8 cellular contexts compared by ENCODE assay signal in the genomic region with DNA sequence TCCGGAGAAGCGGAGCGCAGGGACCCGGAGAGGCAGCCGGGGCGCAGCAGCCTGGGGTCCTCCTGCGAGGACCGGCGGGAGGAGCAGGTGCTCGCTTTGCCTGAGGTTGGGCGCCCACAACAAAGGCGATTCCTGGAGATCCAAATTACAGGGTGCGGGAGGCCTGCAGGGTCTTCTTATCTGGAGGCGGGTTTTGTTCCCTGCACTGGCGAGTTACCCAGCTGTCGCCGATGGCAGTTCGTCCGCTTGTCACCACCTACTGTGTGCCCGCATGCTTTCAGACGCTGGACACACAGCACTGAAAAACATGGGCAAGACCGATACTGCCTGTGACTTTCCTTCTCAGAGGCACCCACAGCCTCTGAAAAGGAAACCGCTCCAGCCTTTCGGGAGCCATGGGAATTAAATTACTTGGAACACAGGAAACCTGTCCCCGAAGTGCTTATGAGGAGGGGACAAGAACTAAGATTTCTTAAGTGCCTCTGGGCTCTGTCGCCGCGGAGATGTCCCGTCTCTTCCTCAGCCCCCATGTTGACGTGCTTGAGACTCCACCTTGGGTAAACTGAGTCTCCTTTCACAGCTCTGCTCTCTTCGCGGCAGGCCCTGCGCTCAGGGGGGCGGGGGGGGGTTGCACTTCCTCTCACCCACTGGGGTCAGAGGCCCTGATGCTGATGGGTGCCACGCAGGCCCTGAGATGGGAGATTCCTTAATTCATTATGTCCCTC. TPM values are rescaled to one million over a fixed set of nuclear protein-coding genes. Genes with fewer than 3 reads are reported as not detected.
A peak's percentile ranks its signal among the peaks of the same experiment; 100 is the strongest.
DNase-seq lines count a peak whose midpoint lies in the region; ATAC-seq and TF ChIP-seq lines count a peak whose summit lies in the region.

No MANE protein-coding gene starts in this region.

- H3K4me3 Mint-ChIP-seq in GM23338: peak overlapping the region; percentile 80

- H3K27me3 Mint-ChIP-seq in GM23338 (ENCODE audit: insufficient read depth, low read depth, poor library complexity): peaks cover 40% of the 10 kb centered on the region

- H3K9me3 Mint-ChIP-seq in GM23338: peaks cover 3% of the 10 kb centered on the region; the same call in 1 of the 3 replicates

- TF ChIP-seq CTCF in GM23338 (conservative IDR thresholded peaks at IDR 0.05; ENCODE audit: low read depth in 2 of 2) (no peak), foreskin fibroblast (IDR thresholded peaks at IDR 0.05; ENCODE audit: low read depth, low read length) (no peak), psoas muscle (IDR thresholded peaks at IDR 0.05) (no peak)

- peaks cover 14% of the 10 kb centered on the region; the same call in 2 of the 3 replicates for H3K36me3 Mint-ChIP-seq in GM23338 (ENCODE audit: low read depth)

- peak overlapping the region; percentile 95 for H3K4me2 ChIP-seq in GM23338

- H3K36me3 ChIP-seq in GM23338 (ENCODE audit: insufficient read depth) (no peaks in the 10 kb centered on the region), SJSA1 (peaks cover 27% of the 10 kb centered on the region), psoas muscle (ENCODE audit: insufficient read depth in 1 of 2, low read depth in 1 of 2) (no peaks in the 10 kb centered on the region)

- ATAC-seq in GM23338: peak; percentile 3
- ATAC-seq in psoas muscle: peak in 3 of 4 donors; percentile 6 to 16 (median 7)
- no peak for ATAC-seq in HG03159 (IDR thresholded peaks at IDR 0.05; ENCODE audit: unreplicated experiment)
- no peak for ATAC-seq in GM21737 (IDR thresholded peaks at IDR 0.05; ENCODE audit: unreplicated experiment)

- peak overlapping the region; percentile 78 for H2AFZ ChIP-seq in GM23338

- peak overlapping the region; percentile 75 for H3K4me3 ChIP-seq in GM23338
- peak overlapping the region; percentile 98 for H3K4me3 ChIP-seq in SJSA1
- peak overlapping the region; percentile 91 to 93 for H3K4me3 ChIP-seq in foreskin fibroblast (ENCODE audit: low read depth in 1 of 2, low read length in 2 of 2)
- H3K4me3 ChIP-seq in psoas muscle: peak overlapping the region; percentile 87

- H3K9me2 ChIP-seq in GM23338 (ENCODE audit: insufficient read depth): no peaks in the 10 kb centered on the region

- H3F3A ChIP-seq in GM23338 (replicated peaks; ENCODE audit: low read depth): 0 out of 2 replicates have a peak, but pooled peaks cover 12% of the 10 kb centered on the region

- no peak overlapping the region for H3K27ac ChIP-seq in GM23338 (ENCODE audit: low read depth)
- H3K27ac ChIP-seq in SJSA1: no peak overlapping the region
- peak overlapping the region; percentile 77 for H3K27ac ChIP-seq in psoas muscle

- H3K9me3 ChIP-seq in SJSA1 (replicated peaks) (peaks cover 10% of the 10 kb centered on the region), psoas muscle (no peaks in the 10 kb centered on the region)

- H4K20me1 ChIP-seq in GM23338 (replicated peaks; ENCODE audit: insufficient read depth): peaks cover 12% of the 10 kb centered on the region

- H3K27me3 ChIP-seq in GM23338 (ENCODE audit: insufficient read depth) (peaks cover 36% of the 10 kb centered on the region), SJSA1 (replicated peaks) (no peaks in the 10 kb centered on the region), psoas muscle (ENCODE audit: insufficient read depth in 3 of 3, low read length in 2 of 3) (no peaks in the 10 kb centered on the region)

- peaks cover 35% of the 10 kb centered on the region for H3K4me1 Mint-ChIP-seq in GM23338

- H3K4me1 ChIP-seq in GM23338 (ENCODE audit: insufficient read depth) (peaks cover 32% of the 10 kb centered on the region), SJSA1 (replicated peaks) (peaks cover 20% of the 10 kb centered on the region), psoas muscle (peaks cover 5% of the 10 kb centered on the region)

- DNase-seq in GM23338 (ENCODE audit: low spot score): peak; percentile 58
- no peak for DNase-seq in SJSA1 (ENCODE audit: low read depth in 1 of 2, low spot score in 2 of 2)
- DNase-seq in foreskin fibroblast: peak in 1 of 2 donors; percentile 53
- DNase-seq in psoas muscle: peak in 1 of 2 donors; percentile 62
- no peak for DNase-seq in NK-92 (lab: John Stamatoyannopoulos, UW; ENCODE audit: unreplicated experiment)
- DNase-seq in NOMO-1 (lab: John Stamatoyannopoulos, UW; ENCODE audit: unreplicated experiment in 2 of 2): no peak

- H3K79me2 ChIP-seq in GM23338 (replicated peaks; ENCODE audit: insufficient read depth): peaks cover 23% of the 10 kb centered on the region

- 20 to 30% (median 21%) methylated on average over 35 of the region's 35 CpGs for WGBS in psoas muscle, 3 donors

- intact Hi-C loops in psoas muscle (cut with DNase I): loop anchor here (2.0 to 10.0 kb wide), 4 partner anchors 67 to 385 kb away; partner anchors contain the start of gene MARK2 (in 1 of the 2)

- no peak overlapping the region for H3K27ac Mint-ChIP-seq in GM23338

TF ChIP-seq in GM23338, 12 proteins besides CTCF, POLR2A, EP300 and RAD21 (continues in another document):
- no peak for TF ChIP-seq STAT1 (IDR thresholded peaks at IDR 0.05; ENCODE audit: unreplicated experiment)
- TF ChIP-seq JUNB (IDR thresholded peaks at IDR 0.05; ENCODE audit: unreplicated experiment): no peak
- TF ChIP-seq EZH2 (IDR thresholded peaks at IDR 0.05; ENCODE audit: low read depth, unreplicated experiment): no peak
- no peak for TF ChIP-seq ZNF114 (CRISPR knock-in tag; IDR thresholded peaks at IDR 0.05)
- no peak for TF ChIP-seq ZNF331 (CRISPR knock-in tag; IDR thresholded peaks at IDR 0.05; ENCODE audit: low read depth)
- no peak for TF ChIP-seq NANOG (IDR thresholded peaks at IDR 0.05; ENCODE audit: borderline replicate concordance)
- no peak for TF ChIP-seq CREB1 (CRISPR knock-in tag; IDR thresholded peaks at IDR 0.05; ENCODE audit: low read depth)
- no peak for TF ChIP-seq EZH2phosphoT487 (IDR thresholded peaks at IDR 0.05; ENCODE audit: unreplicated experiment)
- TF ChIP-seq REST (IDR thresholded peaks at IDR 0.05; ENCODE audit: unreplicated experiment): no peak

RNA-seq across cellular contexts. Expression of gene ZFTA, which starts 1.3 kb away (rescaled TPM):
- total RNA-seq in GM23338 (2014; rRNA removed; shearing (Covaris generic)): 32.1 and 36.6 TPM in 2 replicates
- polyA plus RNA-seq in GM23338 (2016; fragmentation: Nextera tagmentation; extraction: Ambion mirVana) (8.3 and 8.5 TPM in 2 replicates), psoas muscle (10 to 100 TPM in 1 of 3 donors, 1 to 10 TPM in 2; 2.1 to 14.7 (median 5.0) TPM)
- 28.7 and 29.5 TPM in 2 replicates for total RNA-seq in SJSA1 (2014; rRNA removed; shearing (Covaris generic))
- total RNA-seq in psoas muscle: 10 to 100 TPM in 1 of 4 donors, 1 to 10 TPM in 3; 4.4 to 10.9 (median 7.8) TPM

RNA-seq across cellular contexts. Expression of gene SPINDOC, which starts 43.4 kb away (rescaled TPM):
- total RNA-seq in GM23338 (2014; rRNA removed; shearing (Covaris generic)): 65.5 and 84.7 TPM in 2 replicates
- polyA plus RNA-seq in GM23338 (2016; fragmentation: Nextera tagmentation; extraction: Ambion mirVana) (9.4 and 12.9 TPM in 2 replicates), psoas muscle (1 to 10 TPM; 2.7 to 4.7 (median 4.6) TPM)
- total RNA-seq in SJSA1 (2014; rRNA removed; shearing (Covaris generic)): 89.3 and 95.5 TPM in 2 replicates
- 1 to 10 TPM; 3.8 to 8.8 (median 6.9) TPM for total RNA-seq in psoas muscle

Comparison
In these comparisons a context has a peak if more than half of its experiments do, and no peak if none do; other contexts are left out.
1. ATAC-seq: peak in GM23338 (single experiment) and psoas muscle (3 of 4); none in HG03159 (single experiment) and GM21737 (single experiment).
2. Peak in every context shown above with its lines, with median percentiles within 50 percentile points of each other: H3K4me3 ChIP-seq.